1 cellular context compared by ENCODE assay signal in the genomic region with DNA sequence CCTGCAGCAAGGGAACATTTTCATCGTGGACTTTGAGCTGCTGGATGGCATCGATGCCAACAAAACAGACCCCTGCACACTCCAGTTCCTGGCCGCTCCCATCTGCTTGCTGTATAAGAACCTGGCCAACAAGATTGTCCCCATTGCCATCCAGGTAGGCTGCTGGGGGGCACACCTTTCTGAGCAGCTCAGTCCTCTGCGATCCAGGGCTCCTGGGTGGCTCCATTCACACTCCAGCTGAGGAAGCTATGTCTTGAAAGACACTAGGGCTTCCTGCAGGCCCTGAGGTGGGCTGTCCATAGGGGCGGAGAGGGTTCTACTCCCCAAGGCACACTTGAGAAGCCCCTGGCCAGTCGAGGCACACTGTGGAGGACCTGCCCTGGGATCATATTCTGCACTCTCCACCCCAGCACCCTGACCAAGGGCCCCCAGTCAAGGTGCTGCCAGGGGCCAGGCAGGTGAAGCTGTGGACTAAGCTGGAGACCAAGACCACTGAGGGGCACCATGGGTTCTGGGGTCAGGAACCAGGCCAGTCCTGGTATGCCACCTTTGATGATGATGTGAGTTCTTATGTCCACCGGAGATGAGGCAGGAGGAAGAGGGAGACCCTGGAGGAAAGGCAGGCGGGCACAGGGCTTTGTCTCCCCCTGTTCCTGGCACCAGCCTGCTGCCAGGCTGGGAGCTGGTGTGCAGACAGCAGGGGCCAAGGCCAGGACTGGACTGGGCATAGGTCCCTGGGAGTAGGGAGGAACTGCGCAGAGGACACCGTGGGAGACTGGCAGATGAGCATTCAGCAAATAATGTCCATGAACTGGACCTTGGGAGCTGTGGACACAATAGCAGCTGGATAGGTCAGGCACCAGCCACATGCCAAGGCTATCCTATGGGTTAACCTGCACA.
TF ChIP-seq lines count a peak whose summit lies in the region.

No MANE protein-coding gene starts in this region.

TF ChIP-seq in HepG2, 621 proteins besides CTCF, POLR2A, EP300 and RAD21:
- TF ChIP-seq, protein P1, sequence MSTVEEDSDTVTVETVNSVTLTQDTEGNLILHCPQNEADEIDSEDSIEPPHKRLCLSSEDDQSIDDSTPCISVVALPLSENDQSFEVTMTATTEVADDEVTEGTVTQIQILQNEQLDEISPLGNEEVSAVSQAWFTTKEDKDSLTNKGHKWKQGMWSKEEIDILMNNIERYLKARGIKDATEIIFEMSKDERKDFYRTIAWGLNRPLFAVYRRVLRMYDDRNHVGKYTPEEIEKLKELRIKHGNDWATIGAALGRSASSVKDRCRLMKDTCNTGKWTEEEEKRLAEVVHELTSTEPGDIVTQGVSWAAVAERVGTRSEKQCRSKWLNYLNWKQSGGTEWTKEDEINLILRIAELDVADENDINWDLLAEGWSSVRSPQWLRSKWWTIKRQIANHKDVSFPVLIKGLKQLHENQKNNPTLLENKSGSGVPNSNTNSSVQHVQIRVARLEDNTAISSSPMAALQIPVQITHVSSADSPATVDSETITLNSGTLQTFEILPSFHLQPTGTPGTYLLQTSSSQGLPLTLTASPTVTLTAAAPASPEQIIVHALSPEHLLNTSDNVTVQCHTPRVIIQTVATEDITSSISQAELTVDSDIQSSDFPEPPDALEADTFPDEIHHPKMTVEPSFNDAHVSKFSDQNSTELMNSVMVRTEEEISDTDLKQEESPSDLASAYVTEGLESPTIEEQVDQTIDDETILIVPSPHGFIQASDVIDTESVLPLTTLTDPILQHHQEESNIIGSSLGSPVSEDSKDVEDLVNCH (CRISPR knock-in tag; IDR thresholded peaks at IDR 0.05), result no peak
